Comparison of ENCODE assay signal across 8 cellular contexts in the genomic region with DNA sequence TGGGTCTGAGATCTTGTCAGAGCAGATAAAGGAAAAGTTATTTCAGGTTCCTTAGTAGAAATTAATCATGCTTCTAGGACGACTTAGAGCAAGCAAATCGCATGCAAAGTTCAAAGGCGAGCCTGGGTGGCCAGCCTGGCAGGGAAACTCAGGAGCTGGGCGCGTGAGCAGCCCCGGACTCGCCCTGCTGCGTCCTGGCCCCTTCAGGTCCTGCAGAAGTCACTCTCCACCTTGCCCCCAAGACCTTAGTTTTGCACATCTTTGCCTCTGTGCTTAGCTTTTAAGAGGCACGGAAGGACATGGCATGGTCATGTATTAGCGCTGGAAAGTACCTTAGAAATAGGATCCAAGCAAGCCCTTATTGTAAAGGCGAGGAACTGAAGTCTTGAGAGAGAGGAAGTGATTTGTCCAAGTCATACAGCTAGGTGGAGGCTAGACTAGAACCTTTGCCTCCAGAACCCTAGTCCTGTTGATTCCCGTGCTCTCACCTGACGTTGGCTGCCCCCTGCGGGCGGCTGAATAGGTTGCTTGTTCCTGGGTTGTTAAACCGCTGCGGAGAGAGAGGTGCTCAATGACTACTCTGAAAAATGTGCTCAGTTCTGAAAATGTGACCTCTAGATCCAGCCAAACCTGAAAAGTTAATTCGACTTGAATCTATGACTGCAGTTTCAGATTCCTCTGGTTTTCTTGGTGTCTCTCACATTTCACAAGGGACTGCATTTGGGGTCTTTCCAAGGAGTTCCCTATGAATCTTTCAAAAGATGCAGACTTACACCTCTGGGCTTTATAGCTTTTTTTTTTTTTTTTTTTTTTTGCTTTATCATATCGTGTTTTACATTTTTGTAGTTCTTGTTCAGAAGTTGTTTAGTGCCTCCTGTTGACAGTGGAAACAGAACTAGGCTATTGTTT. TPM values are rescaled to one million over a fixed set of nuclear protein-coding genes. Genes with fewer than 3 reads are reported as not detected.
DNase-seq lines count a peak whose midpoint lies in the region; ATAC-seq, FAIRE-seq and TF ChIP-seq lines count a peak whose summit lies in the region.

No MANE protein-coding gene starts in this region.

- DNase-seq in BJ (ENCODE audit: low read depth) (no peak), NOMO-1 (lab: John Stamatoyannopoulos, UW; ENCODE audit: unreplicated experiment in 2 of 2) (peak; percentile 89 to 90), esophagus muscularis mucosa (ENCODE audit: extremely low spot score) (no peak), neuronal stem cell (ENCODE audit: low spot score) (peak; percentile 23), urothelium cell line (ENCODE audit: low spot score) (peak; percentile 56)
- peak; percentile 79 for DNase-seq in activated CD8-positive, alpha-beta memory T cell treated with anti-CD3 and anti-CD28 coated beads, Interleukin-2, amount 50 U/mL, for 4 hours

- no peak for FAIRE-seq in urothelium cell line (lab: Jason Lieb, UNC)

- H3K36me3 ChIP-seq in BJ (ENCODE audit: control insufficient read depth, insufficient read depth, low read length) (no peaks in the 10 kb centered on the region), esophagus muscularis mucosa (no peaks in the 10 kb centered on the region), neuronal stem cell (replicated peaks in 1 of 2; ENCODE audit: control insufficient read depth in 2 of 2, insufficient read depth in 2 of 2, low read length in 2 of 2) (peaks cover 0 to 6% of the 10 kb centered on the region in 2 donors)

- H3K27me3 ChIP-seq in BJ (ENCODE audit: control insufficient read depth, insufficient read depth, low read length), result peaks cover 3% of the 10 kb centered on the region; the same call in 1 of the 2 replicates
- peaks cover 4 to 66% (median 47%) of the 10 kb centered on the region in 4 donors for H3K27me3 ChIP-seq in esophagus muscularis mucosa
- H3K27me3 ChIP-seq in neuronal stem cell (ENCODE audit: control insufficient read depth in 3 of 3, insufficient read depth in 3 of 3, low read depth in 1 of 3, low read length in 3 of 3), result peaks cover 6 to 38% (median 23%) of the 10 kb centered on the region in 3 experiments

- 15% methylated on average over 14 of the region's 19 CpGs for WGBS in esophagus muscularis mucosa
- no CpG with 5 or more reads among the region's 19 CpGs for WGBS in neuronal stem cell (ENCODE audit: extremely low coverage in 2 of 2, insufficient read length in 2 of 2, insufficient replicate concordance in 1 of 2), 2 donors

- no peak overlapping the region for H2BK12ac ChIP-seq in neuronal stem cell (ENCODE audit: low read length)

- TF ChIP-seq POLR2A in esophagus muscularis mucosa (IDR thresholded peaks at IDR 0.05; ENCODE audit: low read depth), result no peak

- H4K91ac ChIP-seq in neuronal stem cell (ENCODE audit: low read depth, low read length, poor library complexity), result no peak overlapping the region

- no peak overlapping the region for H3K9ac ChIP-seq in neuronal stem cell (ENCODE audit: low read depth, low read length, poor library complexity)

- no peak overlapping the region for H2BK15ac ChIP-seq in neuronal stem cell (ENCODE audit: low read length)

- peaks cover 24 to 37% (median 33%) of the 10 kb centered on the region in 4 donors for H3K4me1 ChIP-seq in esophagus muscularis mucosa
- peaks cover 7 to 10% of the 10 kb centered on the region in 2 donors for H3K4me1 ChIP-seq in neuronal stem cell (ENCODE audit: control insufficient read depth in 2 of 2, insufficient read depth in 1 of 2, low read depth in 1 of 2, low read length in 2 of 2)

- H3K79me1 ChIP-seq in neuronal stem cell (ENCODE audit: low read depth, low read length), result no peaks in the 10 kb centered on the region

- H3K9me3 ChIP-seq in esophagus muscularis mucosa, result no peaks in the 10 kb centered on the region
- peaks cover 0 to 2% of the 10 kb centered on the region in 2 donors for H3K9me3 ChIP-seq in neuronal stem cell (replicated peaks in 1 of 2; ENCODE audit: control insufficient read depth in 2 of 2, insufficient read depth in 1 of 2, low read depth in 1 of 2, low read length in 2 of 2)

- H3K4me2 ChIP-seq in neuronal stem cell (ENCODE audit: insufficient read depth, low read length, poor library complexity, severe bottlenecking), result peak overlapping the region; percentile 97

- no peak overlapping the region for H3K14ac ChIP-seq in neuronal stem cell (ENCODE audit: low read length)

- H2BK5ac ChIP-seq in neuronal stem cell (ENCODE audit: low read length), result no peak overlapping the region

- H3K4ac ChIP-seq in neuronal stem cell (ENCODE audit: low read length), result no peak overlapping the region

- TF ChIP-seq EP300 in esophagus muscularis mucosa (IDR thresholded peaks at IDR 0.05), result no peak

- POLR2A ChIA-PET in BJ (lab: Charles Lee), result interaction anchor here (0.6 kb wide), 1 partner anchor 14 kb away, joined by 4 read pairs; no protein-coding TSS in a partner anchor

- H3K27ac ChIP-seq in esophagus muscularis mucosa (replicated peaks in 1 of 4) (no peak overlapping the region), neuronal stem cell (replicated peaks; ENCODE audit: low read length) (no peak overlapping the region)

- H3K18ac ChIP-seq in neuronal stem cell (ENCODE audit: low read length), result no peak overlapping the region

- H3K4me3 ChIP-seq in BJ (ENCODE audit: low read depth, low read length) (no peak overlapping the region), esophagus muscularis mucosa (peak overlapping the region; percentile 59 to 76 (median 61)), neuronal stem cell (ENCODE audit: low read length in 2 of 2) (peak overlapping the region in 1 of 2 donors; percentile 70)

- H4K8ac ChIP-seq in neuronal stem cell (ENCODE audit: low read depth, low read length), result no peak overlapping the region

- TF ChIP-seq CTCF in BJ (IDR thresholded peaks at IDR 0.05; ENCODE audit: insufficient read depth, low read depth, low read length) (peak; percentile 54), esophagus muscularis mucosa (IDR thresholded peaks at IDR 0.05) (peak in 1 of 3 experiments; percentile 21)

- ATAC-seq in GM18907 (IDR thresholded peaks at IDR 0.05; ENCODE audit: unreplicated experiment) (peak; percentile 39), HG03354 (IDR thresholded peaks at IDR 0.05; ENCODE audit: poor library complexity, severe bottlenecking, unreplicated experiment) (peak; percentile 35)

- CTCF ChIA-PET in BJ (lab: Yijun Ruan, JAX), result interaction anchor here (0.9 to 1.4 kb wide), 3 partner anchors 9 to 17 kb away, joined by 4 read pairs; no protein-coding TSS in a partner anchor

- peak overlapping the region; percentile 92 for H2AFZ ChIP-seq in neuronal stem cell (ENCODE audit: low read length)

- no peak overlapping the region for H3K23ac ChIP-seq in neuronal stem cell (ENCODE audit: low read depth, low read length, poor library complexity)

- no peak overlapping the region for H2BK120ac ChIP-seq in neuronal stem cell (ENCODE audit: low read depth, low read length)

- no peak overlapping the region for H2AK5ac ChIP-seq in neuronal stem cell (ENCODE audit: low read depth, low read length)

- intact Hi-C loops in esophagus muscularis mucosa (cut with DNase I), result no loop called here

RNA-seq across cellular contexts. Expression of a gene that starts 2.7 kb away (rescaled TPM):
- 0.06 and 0.11 TPM in 2 replicates for polyA plus RNA-seq in BJ (2011; rRNA removed)
- polyA minus RNA-seq in BJ (2011; rRNA and poly(A)+ RNA removed), result 0.31 and 0.62 TPM in 2 replicates
- under 1 TPM; 0.29 to 0.83 (median 0.50) TPM for total RNA-seq in esophagus muscularis mucosa
- 2.6 TPM for polyA plus RNA-seq in neuronal stem cell (2013, experiment 1 of 2)
- 2.3 TPM for polyA plus RNA-seq in neuronal stem cell (2013, experiment 2 of 2)

Comparison
In these comparisons a context has a peak if more than half of its experiments do, and no peak if none do; other contexts are left out.
1. DNase-seq: peak in NOMO-1 (2 of 2), activated CD8-positive, alpha-beta memory T cell treated with anti-CD3 and anti-CD28 coated beads, Interleukin-2, amount 50 U/mL, for 4 hours (single experiment), neuronal stem cell (single experiment) and urothelium cell line (single experiment); none in BJ (single experiment) and esophagus muscularis mucosa (single experiment).